6 cellular contexts compared by ENCODE assay signal in the genomic region with DNA sequence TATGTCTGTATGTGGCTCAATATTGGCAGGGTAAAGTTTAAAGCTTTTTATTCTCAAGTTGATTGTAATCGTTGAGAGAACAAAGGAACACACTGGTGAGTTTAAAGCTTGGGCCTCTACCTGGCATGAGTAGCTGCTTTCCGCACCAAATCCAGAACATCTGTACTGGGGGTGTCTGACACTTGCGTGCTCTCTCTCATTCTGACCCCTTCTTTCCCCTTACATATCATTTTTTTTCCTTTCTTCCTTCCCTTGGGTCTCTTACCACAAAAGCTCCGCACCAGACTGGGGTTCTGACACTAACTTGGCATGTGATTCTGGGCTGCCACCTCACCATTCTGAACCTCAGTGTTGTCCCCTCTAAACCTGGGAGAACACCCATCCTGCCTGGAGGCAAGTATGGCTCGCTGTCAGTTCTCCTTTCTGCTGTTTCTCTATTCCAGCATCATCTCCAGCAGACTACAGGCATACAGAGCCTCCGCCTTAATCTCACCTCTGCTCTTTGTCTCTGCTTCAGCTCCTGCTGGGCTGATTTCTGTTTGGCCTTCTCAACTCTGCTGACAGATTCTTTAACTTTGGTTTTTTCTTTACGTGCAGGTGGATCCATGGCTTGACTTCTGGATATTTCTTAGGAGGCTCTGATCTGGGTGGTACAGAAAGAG. TPM values are rescaled to one million over a fixed set of nuclear protein-coding genes. Genes with fewer than 3 reads are reported as not detected.
DNase-seq lines count a peak whose midpoint lies in the region; ATAC-seq, FAIRE-seq and TF ChIP-seq lines count a peak whose summit lies in the region.

No MANE protein-coding gene starts in this region.

- H3K4me2 ChIP-seq in HepG2 (ENCODE audit: low read depth, low read length): peak overlapping the region; percentile 90

- no peaks in the 10 kb centered on the region for H4K20me1 ChIP-seq in HepG2 (ENCODE audit: insufficient read depth, low read length)

- CTCF ChIA-PET in activated CD8-positive, alpha-beta memory T cell treated with anti-CD3 and anti-CD28 coated beads, Interleukin-2, amount 10 ng/mL, durations not matched to agents 7 days and 5 days (lab: Charles Lee): interaction anchor here (0.7 to 1.7 kb wide), 9 partner anchors 9 to 259 kb away, joined by 3 to 18 read pairs (median 3); partner anchors contain the start of genes C1orf50, P3H1 and ZNF691
- CTCF ChIA-PET in HepG2 (lab: Yijun Ruan, JAX; ENCODE audit: low intra/inter-chr PET ratio, low total read pairs): no interaction called here

- H3K9me3 ChIP-seq in HepG2 (ENCODE audit: low read length): no peaks in the 10 kb centered on the region

- intact Hi-C loops in HepG2 (cut with micrococcal nuclease; ENCODE audit: unreplicated experiment): loop anchor here (5.0 kb wide), 1 partner anchor 49 kb away; the partner anchor contains the start of genes C1orf50 and P3H1

- H3K4me3 ChIP-seq in HepG2 (replicated peaks in 1 of 3; ENCODE audit: insufficient read depth in 1 of 3, low read depth in 2 of 3, low read length in 3 of 3): peak overlapping the region; percentile 73 to 84 (median 83)

- ATAC-seq in activated CD8-positive, alpha-beta memory T cell treated with anti-CD3 and anti-CD28 coated beads, Interleukin-2, amount 10 ng/mL, durations not matched to agents 7 days and 5 days: peak; percentile 2
- peak; percentile 37 for ATAC-seq in HepG2
- ATAC-seq in activated CD4-positive, CD25-positive, alpha-beta regulatory T cell treated with anti-CD3 and anti-CD28 coated beads, Interleukin-2, amount 50 U/mL, for 24 hours: no peak

- no peak for TF ChIP-seq RAD21 in HepG2 (CRISPR knock-in tag; IDR thresholded peaks at IDR 0.05)

- H3K4me1 ChIP-seq in HepG2 (ENCODE audit: insufficient read depth, low read length): peaks cover 31% of the 10 kb centered on the region

- no peak for FAIRE-seq in HepG2 (lab: Jason Lieb, UNC)

- peak overlapping the region; percentile 70 for H3K4me3 Mint-ChIP-seq in activated CD8-positive, alpha-beta memory T cell treated with anti-CD3 and anti-CD28 coated beads, Interleukin-2, amount 10 ng/mL, durations not matched to agents 7 days and 5 days
- H3K4me3 Mint-ChIP-seq in activated T-cell treated with anti-CD3 and anti-CD28 coated beads, Interleukin-2, amount 50 U/mL, for 24 hours: peak overlapping the region; percentile 87

- peaks cover 1% of the 10 kb centered on the region for H3K36me3 Mint-ChIP-seq in activated CD8-positive, alpha-beta memory T cell treated with anti-CD3 and anti-CD28 coated beads, Interleukin-2, amount 10 ng/mL, durations not matched to agents 7 days and 5 days
- H3K36me3 Mint-ChIP-seq in activated T-cell treated with anti-CD3 and anti-CD28 coated beads, Interleukin-2, amount 50 U/mL, for 24 hours (ENCODE audit: low read depth): peaks cover 11% of the 10 kb centered on the region

- WGBS in HepG2 (ENCODE audit: low lambda C conversion rate): 53% methylated on average over 7 of the region's 7 CpGs

- H3K27ac ChIP-seq in HepG2 (ENCODE audit: extremely low read length, insufficient read depth, low read length): peak overlapping the region; percentile 100

- no peaks in the 10 kb centered on the region; a peak in 1 of 5 replicates for H3K27me3 ChIP-seq in HepG2 (ENCODE audit: control insufficient read depth in 1 of 2, insufficient read depth in 2 of 2, low read length in 2 of 2)

- H3K36me3 ChIP-seq in HepG2 (replicated peaks in 1 of 2; ENCODE audit: control insufficient read depth in 1 of 2, insufficient read depth in 2 of 2, low read length in 2 of 2): peaks cover 1 to 4% of the 10 kb centered on the region in 2 experiments; a peak in 1 of 5 replicates

- H3K9ac ChIP-seq in HepG2 (ENCODE audit: insufficient read depth, low read depth, low read length): peak overlapping the region; percentile 93

- POLR2A ChIA-PET in HepG2 (lab: Yijun Ruan, JAX): interaction anchor here (0.8 to 3.1 kb wide), 4 partner anchors 8 to 258 kb away, joined by 3 to 37 read pairs (median 4); partner anchors contain the start of genes C1orf50, P3H1 and ZNF691

- no peak for TF ChIP-seq EP300 in HepG2 (IDR thresholded peaks at IDR 0.05; ENCODE audit: low read depth in 2 of 2, low read length in 2 of 2)
- TF ChIP-seq EP300 in HepG2 (CRISPR knock-in tag; IDR thresholded peaks at IDR 0.05; ENCODE audit: borderline replicate concordance): no peak

- DNase-seq in activated CD8-positive, alpha-beta memory T cell treated with anti-CD3 and anti-CD28 coated beads, Interleukin-2, amount 10 ng/mL, durations not matched to agents 7 days and 5 days: no peak
- no peak for DNase-seq in activated CD8-positive, alpha-beta memory T cell treated with anti-CD3 and anti-CD28 coated beads, Interleukin-2, amount 50 U/mL, for 4 hours
- DNase-seq in activated T-cell treated with anti-CD3 and anti-CD28 coated beads, Interleukin-2, amount 50 U/mL, for 24 hours: peak; percentile 34
- DNase-seq in HepG2 (ENCODE audit: low spot score): no peak
- DNase-seq in stimulated activated naive CD4-positive, alpha-beta T cell treated with Interleukin-2 at 50 U/mL for 16 hours (lab: John Stamatoyannopoulos, UW): no peak

- H3K27ac Mint-ChIP-seq in activated CD8-positive, alpha-beta memory T cell treated with anti-CD3 and anti-CD28 coated beads, Interleukin-2, amount 10 ng/mL, durations not matched to agents 7 days and 5 days: peak overlapping the region; percentile 80
- H3K27ac Mint-ChIP-seq in activated T-cell treated with anti-CD3 and anti-CD28 coated beads, Interleukin-2, amount 50 U/mL, for 24 hours: peak overlapping the region; percentile 86

- H3K4me1 Mint-ChIP-seq in activated CD8-positive, alpha-beta memory T cell treated with anti-CD3 and anti-CD28 coated beads, Interleukin-2, amount 10 ng/mL, durations not matched to agents 7 days and 5 days: peaks cover 19% of the 10 kb centered on the region
- peaks cover 23% of the 10 kb centered on the region for H3K4me1 Mint-ChIP-seq in activated T-cell treated with anti-CD3 and anti-CD28 coated beads, Interleukin-2, amount 50 U/mL, for 24 hours (ENCODE audit: low read depth)

- no peak overlapping the region for H2AFZ ChIP-seq in HepG2 (ENCODE audit: low read length)

- no peak for TF ChIP-seq CTCF in HepG2 (CRISPR knock-in tag; IDR thresholded peaks at IDR 0.05)

- H3K9me3 Mint-ChIP-seq in activated CD8-positive, alpha-beta memory T cell treated with anti-CD3 and anti-CD28 coated beads, Interleukin-2, amount 10 ng/mL, durations not matched to agents 7 days and 5 days (ENCODE audit: low read depth): no peaks in the 10 kb centered on the region
- no peaks in the 10 kb centered on the region for H3K9me3 Mint-ChIP-seq in activated T-cell treated with anti-CD3 and anti-CD28 coated beads, Interleukin-2, amount 50 U/mL, for 24 hours

- no peaks in the 10 kb centered on the region for H3K27me3 Mint-ChIP-seq in activated CD8-positive, alpha-beta memory T cell treated with anti-CD3 and anti-CD28 coated beads, Interleukin-2, amount 10 ng/mL, durations not matched to agents 7 days and 5 days
- H3K27me3 Mint-ChIP-seq in activated T-cell treated with anti-CD3 and anti-CD28 coated beads, Interleukin-2, amount 50 U/mL, for 24 hours: no peaks in the 10 kb centered on the region

- peaks cover 7% of the 10 kb centered on the region for H3K79me2 ChIP-seq in HepG2 (ENCODE audit: insufficient read depth, low read length)

- in situ Hi-C loops in HepG2 (cut with HindIII; ENCODE audit: extremely low pct_ligation_motif_present, low pct_unique_long_range_greater_than_20kb): no loop called here

- BruUV-seq in HepG2 (replicated peaks; lab: Mats Ljungman, UMichigan): TSS peak; percentile 72

- TF ChIP-seq POLR2A in HepG2 (IDR thresholded peaks at IDR 0.05; ENCODE audit: insufficient read depth in 1 of 2, low read depth in 2 of 2, low read length in 2 of 2): no peak; a peak in 1 of 4 replicates

RNA-seq across cellular contexts. Expression of gene ERMAP, which starts 0.9 kb away (rescaled TPM):
- 1 to 10 TPM; 3.7 to 4.1 TPM for total RNA-seq in activated CD8-positive, alpha-beta memory T cell treated with anti-CD3 and anti-CD28 coated beads, Interleukin-2, amount 10 ng/mL, durations not matched to agents 7 days and 5 days
- total RNA-seq in HepG2 (2016; rRNA removed; fragmentation: Illumina TruSeq; extraction: Trizol): 2.6 and 4.4 TPM in 2 replicates
- 2.1 and 2.2 TPM in 2 replicates for total RNA-seq in HepG2 (2016; cell fraction: cytosol; rRNA removed; fragmentation: Illumina TruSeq; extraction: Trizol; ENCODE audit: low read depth)
- total RNA-seq in HepG2 (2016; cell fraction: insoluble cytoplasmic fraction; rRNA removed; fragmentation: Illumina TruSeq; extraction: Trizol): 2.2 and 4.0 TPM in 2 replicates
- total RNA-seq in HepG2 (2016; cell fraction: membrane; rRNA removed; fragmentation: Illumina TruSeq; extraction: Trizol): 2.5 and 3.6 TPM in 2 replicates
- total RNA-seq in HepG2 (2016; cell fraction: nucleus; rRNA removed; fragmentation: Illumina TruSeq; extraction: Trizol): 3.9 and 4.6 TPM in 2 replicates
- polyA plus RNA-seq in HepG2 (2011; rRNA removed): 2.2 and 2.4 TPM in 2 replicates
- 1.8 and 1.9 TPM in 2 replicates for polyA plus RNA-seq in HepG2 (2011; cell fraction: cytosol; rRNA removed)
- polyA plus RNA-seq in HepG2 (2011; cell fraction: nucleus; rRNA removed): 3.2 and 4.1 TPM in 2 replicates
- polyA plus RNA-seq in HepG2 (2012): 1.9 and 2.7 TPM in 2 replicates
- polyA plus RNA-seq in HepG2 (2016; cell fraction: cytosol; fragmentation: Illumina TruSeq; extraction: Trizol; ENCODE audit: low read depth): 1.0 and 1.5 TPM in 2 replicates
- 1.4 and 1.8 TPM in 2 replicates for polyA plus RNA-seq in HepG2 (2016; cell fraction: insoluble cytoplasmic fraction; fragmentation: Illumina TruSeq; extraction: Trizol; ENCODE audit: low read depth)
- 2.2 TPM in 2 replicates for polyA plus RNA-seq in HepG2 (2016; cell fraction: membrane; fragmentation: Illumina TruSeq; extraction: Trizol; ENCODE audit: low read depth)
- 5.5 and 6.9 TPM in 2 replicates for polyA plus RNA-seq in HepG2 (2016; cell fraction: nucleus; fragmentation: Illumina TruSeq; extraction: Trizol; ENCODE audit: insufficient read depth, low read depth)
- polyA minus RNA-seq in HepG2 (2011; rRNA and poly(A)+ RNA removed; ENCODE audit: low replicate concordance): 2.7 and 3.5 TPM in 2 replicates
- 1.4 and 2.6 TPM in 2 replicates for polyA minus RNA-seq in HepG2 (2011; cell fraction: cytosol; rRNA and poly(A)+ RNA removed)
- polyA minus RNA-seq in HepG2 (2011; cell fraction: nucleus; rRNA and poly(A)+ RNA removed): 8.1 and 9.9 TPM in 2 replicates

RNA-seq across cellular contexts. Expression of gene SVBP, which starts 1.1 kb away (rescaled TPM):
- total RNA-seq in activated CD8-positive, alpha-beta memory T cell treated with anti-CD3 and anti-CD28 coated beads, Interleukin-2, amount 10 ng/mL, durations not matched to agents 7 days and 5 days: 10 to 100 TPM; 11.5 to 14.8 TPM
- 45.2 and 48.2 TPM in 2 replicates for total RNA-seq in HepG2 (2016; rRNA removed; fragmentation: Illumina TruSeq; extraction: Trizol)
- total RNA-seq in HepG2 (2016; cell fraction: cytosol; rRNA removed; fragmentation: Illumina TruSeq; extraction: Trizol; ENCODE audit: low read depth): 182 and 196 TPM in 2 replicates
- 45.7 and 49.4 TPM in 2 replicates for total RNA-seq in HepG2 (2016; cell fraction: insoluble cytoplasmic fraction; rRNA removed; fragmentation: Illumina TruSeq; extraction: Trizol)
- 127 and 132 TPM in 2 replicates for total RNA-seq in HepG2 (2016; cell fraction: membrane; rRNA removed; fragmentation: Illumina TruSeq; extraction: Trizol)
- total RNA-seq in HepG2 (2016; cell fraction: nucleus; rRNA removed; fragmentation: Illumina TruSeq; extraction: Trizol): 14.9 and 18.9 TPM in 2 replicates
- 22.5 and 28.8 TPM in 2 replicates for polyA plus RNA-seq in HepG2 (2011; rRNA removed)
- 13.4 and 24.1 TPM in 2 replicates for polyA plus RNA-seq in HepG2 (2011; cell fraction: cytosol; rRNA removed)
- 5.7 and 6.2 TPM in 2 replicates for polyA plus RNA-seq in HepG2 (2011; cell fraction: nucleus; rRNA removed)
- 34.3 and 43.7 TPM in 2 replicates for polyA plus RNA-seq in HepG2 (2012)
- 234 and 253 TPM in 2 replicates for polyA plus RNA-seq in HepG2 (2016; cell fraction: cytosol; fragmentation: Illumina TruSeq; extraction: Trizol; ENCODE audit: low read depth)
- 43.8 and 48.4 TPM in 2 replicates for polyA plus RNA-seq in HepG2 (2016; cell fraction: insoluble cytoplasmic fraction; fragmentation: Illumina TruSeq; extraction: Trizol; ENCODE audit: low read depth)
- 121 and 145 TPM in 2 replicates for polyA plus RNA-seq in HepG2 (2016; cell fraction: membrane; fragmentation: Illumina TruSeq; extraction: Trizol; ENCODE audit: low read depth)
- polyA plus RNA-seq in HepG2 (2016; cell fraction: nucleus; fragmentation: Illumina TruSeq; extraction: Trizol; ENCODE audit: insufficient read depth, low read depth): 27.4 and 30.9 TPM in 2 replicates
- polyA minus RNA-seq in HepG2 (2011; rRNA and poly(A)+ RNA removed; ENCODE audit: low replicate concordance): 1.9 and 2.1 TPM in 2 replicates
- polyA minus RNA-seq in HepG2 (2011; cell fraction: cytosol; rRNA and poly(A)+ RNA removed): 3.4 and 7.3 TPM in 2 replicates
- polyA minus RNA-seq in HepG2 (2011; cell fraction: nucleus; rRNA and poly(A)+ RNA removed): 10.8 and 11.4 TPM in 2 replicates

RNA-seq across cellular contexts. Expression of gene ZNF691, which starts 30.3 kb away (rescaled TPM):
- 10 to 100 TPM in 1 of 2 experiments, 1 to 10 TPM in 1; 9.8 to 13.9 TPM for total RNA-seq in activated CD8-positive, alpha-beta memory T cell treated with anti-CD3 and anti-CD28 coated beads, Interleukin-2, amount 10 ng/mL, durations not matched to agents 7 days and 5 days
- total RNA-seq in HepG2 (2016; rRNA removed; fragmentation: Illumina TruSeq; extraction: Trizol): 7.8 and 8.2 TPM in 2 replicates
- total RNA-seq in HepG2 (2016; cell fraction: cytosol; rRNA removed; fragmentation: Illumina TruSeq; extraction: Trizol; ENCODE audit: low read depth): 4.9 and 5.6 TPM in 2 replicates
- total RNA-seq in HepG2 (2016; cell fraction: insoluble cytoplasmic fraction; rRNA removed; fragmentation: Illumina TruSeq; extraction: Trizol): 7.7 and 8.3 TPM in 2 replicates
- total RNA-seq in HepG2 (2016; cell fraction: membrane; rRNA removed; fragmentation: Illumina TruSeq; extraction: Trizol): 8.0 and 8.4 TPM in 2 replicates
- 5.0 and 5.6 TPM in 2 replicates for total RNA-seq in HepG2 (2016; cell fraction: nucleus; rRNA removed; fragmentation: Illumina TruSeq; extraction: Trizol)
- 6.0 and 7.6 TPM in 2 replicates for polyA plus RNA-seq in HepG2 (2011; rRNA removed)
- 4.3 TPM in 2 replicates for polyA plus RNA-seq in HepG2 (2011; cell fraction: cytosol; rRNA removed)
- polyA plus RNA-seq in HepG2 (2011; cell fraction: nucleus; rRNA removed): 15.5 and 19.3 TPM in 2 replicates
- polyA plus RNA-seq in HepG2 (2012): 7.2 and 8.1 TPM in 2 replicates
- 2.2 and 2.3 TPM in 2 replicates for polyA plus RNA-seq in HepG2 (2016; cell fraction: cytosol; fragmentation: Illumina TruSeq; extraction: Trizol; ENCODE audit: low read depth)
- 7.5 and 8.9 TPM in 2 replicates for polyA plus RNA-seq in HepG2 (2016; cell fraction: insoluble cytoplasmic fraction; fragmentation: Illumina TruSeq; extraction: Trizol; ENCODE audit: low read depth)
- polyA plus RNA-seq in HepG2 (2016; cell fraction: membrane; fragmentation: Illumina TruSeq; extraction: Trizol; ENCODE audit: low read depth): 3.7 and 4.1 TPM in 2 replicates
- 14.1 and 16.5 TPM in 2 replicates for polyA plus RNA-seq in HepG2 (2016; cell fraction: nucleus; fragmentation: Illumina TruSeq; extraction: Trizol; ENCODE audit: insufficient read depth, low read depth)
- 3.2 and 8.9 TPM in 2 replicates for polyA minus RNA-seq in HepG2 (2011; rRNA and poly(A)+ RNA removed; ENCODE audit: low replicate concordance)
- 2.8 and 3.0 TPM in 2 replicates for polyA minus RNA-seq in HepG2 (2011; cell fraction: cytosol; rRNA and poly(A)+ RNA removed)
- 5.7 and 5.8 TPM in 2 replicates for polyA minus RNA-seq in HepG2 (2011; cell fraction: nucleus; rRNA and poly(A)+ RNA removed)

RNA-seq across cellular contexts. Expression of gene TMEM269, which starts 31.3 kb away (rescaled TPM):
- total RNA-seq in activated CD8-positive, alpha-beta memory T cell treated with anti-CD3 and anti-CD28 coated beads, Interleukin-2, amount 10 ng/mL, durations not matched to agents 7 days and 5 days: under 1 TPM in 1 of 2 experiments, not detected in 1; 0.12 TPM
- 0.15 and 0.24 TPM in 2 replicates for total RNA-seq in HepG2 (2016; rRNA removed; fragmentation: Illumina TruSeq; extraction: Trizol)
- not detected in 2 replicates for total RNA-seq in HepG2 (2016; cell fraction: cytosol; rRNA removed; fragmentation: Illumina TruSeq; extraction: Trizol; ENCODE audit: low read depth)
- 0.11 TPM in 1 of 2 replicates, not detected in the other for total RNA-seq in HepG2 (2016; cell fraction: insoluble cytoplasmic fraction; rRNA removed; fragmentation: Illumina TruSeq; extraction: Trizol)
- total RNA-seq in HepG2 (2016; cell fraction: membrane; rRNA removed; fragmentation: Illumina TruSeq; extraction: Trizol): 0.06 TPM in 1 of 2 replicates, not detected in the other
- 0.28 TPM in 1 of 2 replicates, not detected in the other for total RNA-seq in HepG2 (2016; cell fraction: nucleus; rRNA removed; fragmentation: Illumina TruSeq; extraction: Trizol)
- polyA plus RNA-seq in HepG2 (2011; rRNA removed): 0.14 and 0.21 TPM in 2 replicates
- polyA plus RNA-seq in HepG2 (2011; cell fraction: cytosol; rRNA removed): 0.04 and 0.05 TPM in 2 replicates
- 0.24 and 0.28 TPM in 2 replicates for polyA plus RNA-seq in HepG2 (2011; cell fraction: nucleus; rRNA removed)
- 0.32 and 0.42 TPM in 2 replicates for polyA plus RNA-seq in HepG2 (2012)
- polyA plus RNA-seq in HepG2 (2016; cell fraction: cytosol; fragmentation: Illumina TruSeq; extraction: Trizol; ENCODE audit: low read depth): 0.03 TPM in 1 of 2 replicates, not detected in the other
- 0.09 and 0.15 TPM in 2 replicates for polyA plus RNA-seq in HepG2 (2016; cell fraction: insoluble cytoplasmic fraction; fragmentation: Illumina TruSeq; extraction: Trizol; ENCODE audit: low read depth)
- polyA plus RNA-seq in HepG2 (2016; cell fraction: membrane; fragmentation: Illumina TruSeq; extraction: Trizol; ENCODE audit: low read depth): 0.07 TPM in 1 of 2 replicates, not detected in the other
- polyA plus RNA-seq in HepG2 (2016; cell fraction: nucleus; fragmentation: Illumina TruSeq; extraction: Trizol; ENCODE audit: insufficient read depth, low read depth): 0.53 and 0.57 TPM in 2 replicates
- 0.80 and 1.0 TPM in 2 replicates for polyA minus RNA-seq in HepG2 (2011; rRNA and poly(A)+ RNA removed; ENCODE audit: low replicate concordance)
- polyA minus RNA-seq in HepG2 (2011; cell fraction: cytosol; rRNA and poly(A)+ RNA removed): not detected in 2 replicates
- 0.37 and 0.39 TPM in 2 replicates for polyA minus RNA-seq in HepG2 (2011; cell fraction: nucleus; rRNA and poly(A)+ RNA removed)

RNA-seq across cellular contexts. Expression of gene C1orf50, which starts 49.0 kb away (rescaled TPM):
- 10 to 100 TPM in 1 of 2 experiments, 1 to 10 TPM in 1; 4.6 to 10.3 TPM for total RNA-seq in activated CD8-positive, alpha-beta memory T cell treated with anti-CD3 and anti-CD28 coated beads, Interleukin-2, amount 10 ng/mL, durations not matched to agents 7 days and 5 days
- total RNA-seq in HepG2 (2016; rRNA removed; fragmentation: Illumina TruSeq; extraction: Trizol): 4.8 and 5.3 TPM in 2 replicates
- total RNA-seq in HepG2 (2016; cell fraction: cytosol; rRNA removed; fragmentation: Illumina TruSeq; extraction: Trizol; ENCODE audit: low read depth): 10.8 and 12.2 TPM in 2 replicates
- 2.9 and 3.7 TPM in 2 replicates for total RNA-seq in HepG2 (2016; cell fraction: insoluble cytoplasmic fraction; rRNA removed; fragmentation: Illumina TruSeq; extraction: Trizol)
- 3.9 and 5.2 TPM in 2 replicates for total RNA-seq in HepG2 (2016; cell fraction: membrane; rRNA removed; fragmentation: Illumina TruSeq; extraction: Trizol)
- total RNA-seq in HepG2 (2016; cell fraction: nucleus; rRNA removed; fragmentation: Illumina TruSeq; extraction: Trizol): 2.9 and 5.1 TPM in 2 replicates
- polyA plus RNA-seq in HepG2 (2011; rRNA removed): 4.3 and 5.5 TPM in 2 replicates
- 3.5 and 5.8 TPM in 2 replicates for polyA plus RNA-seq in HepG2 (2011; cell fraction: cytosol; rRNA removed)
- polyA plus RNA-seq in HepG2 (2011; cell fraction: nucleus; rRNA removed): 1.6 and 3.2 TPM in 2 replicates
- polyA plus RNA-seq in HepG2 (2012): 2.2 and 6.4 TPM in 2 replicates
- polyA plus RNA-seq in HepG2 (2016; cell fraction: cytosol; fragmentation: Illumina TruSeq; extraction: Trizol; ENCODE audit: low read depth): 5.6 and 5.8 TPM in 2 replicates
- 6.1 and 6.6 TPM in 2 replicates for polyA plus RNA-seq in HepG2 (2016; cell fraction: insoluble cytoplasmic fraction; fragmentation: Illumina TruSeq; extraction: Trizol; ENCODE audit: low read depth)
- polyA plus RNA-seq in HepG2 (2016; cell fraction: membrane; fragmentation: Illumina TruSeq; extraction: Trizol; ENCODE audit: low read depth): 5.2 and 6.0 TPM in 2 replicates
- 5.7 and 7.0 TPM in 2 replicates for polyA plus RNA-seq in HepG2 (2016; cell fraction: nucleus; fragmentation: Illumina TruSeq; extraction: Trizol; ENCODE audit: insufficient read depth, low read depth)
- 1.6 and 1.8 TPM in 2 replicates for polyA minus RNA-seq in HepG2 (2011; rRNA and poly(A)+ RNA removed; ENCODE audit: low replicate concordance)
- polyA minus RNA-seq in HepG2 (2011; cell fraction: cytosol; rRNA and poly(A)+ RNA removed): 1.3 and 2.1 TPM in 2 replicates
- polyA minus RNA-seq in HepG2 (2011; cell fraction: nucleus; rRNA and poly(A)+ RNA removed): 8.0 and 9.6 TPM in 2 replicates

Comparison
In these comparisons a context has a peak if more than half of its experiments do, and no peak if none do; other contexts are left out.
1. ATAC-seq: peak in activated CD8-positive, alpha-beta memory T cell treated with anti-CD3 and anti-CD28 coated beads, Interleukin-2, amount 10 ng/mL, durations not matched to agents 7 days and 5 days (single experiment) and HepG2 (single experiment); none in activated CD4-positive, CD25-positive, alpha-beta regulatory T cell treated with anti-CD3 and anti-CD28 coated beads, Interleukin-2, amount 50 U/mL, for 24 hours (0 of 2).